10 cellular contexts compared by ENCODE assay signal in genomic region chr5:143003328-143003636, GRCh38.
DNase-seq lines count a peak whose midpoint lies in the region; ATAC-seq, FAIRE-seq and TF ChIP-seq lines count a peak whose summit lies in the region.
"Had no signal": no experiment of that assay in that cellular context is flagged by ENCODE, and none has a peak within 500 bp of the region (broad histone marks: within the 10 kb centered on the region; RNA-seq: fewer than 3 reads in every experiment).

No MANE protein-coding gene starts in this region.

- peaks cover 3% of the 10 kb centered on the region; the same call in 1 of the 2 replicates for H3K27me3 Mint-ChIP-seq in HFFc6 (ENCODE audit: insufficient read depth)
- H3K27me3 Mint-ChIP-seq in naive B cell = no peaks in the 10 kb centered on the region

- no peak for TF ChIP-seq POLR2A in A549 (IDR thresholded peaks at IDR 0.05; ENCODE audit: low read length)
- no peak for TF ChIP-seq POLR2A in breast epithelium (IDR thresholded peaks at IDR 0.05)

- POLR2A ChIA-PET in A549 (lab: Yijun Ruan, JAX) = interaction anchor here (0.6 to 1.5 kb wide), 2 partner anchors 401 to 1186 kb away, joined by 3 to 4 read pairs; no protein-coding TSS in a partner anchor

- peak overlapping the region; percentile 90 for H3K27ac Mint-ChIP-seq in HFFc6
- H3K27ac Mint-ChIP-seq in naive B cell = peak overlapping the region; percentile 33 to 95 (median 89)

- H3K4me3 Mint-ChIP-seq in HFFc6 (no peak overlapping the region), naive B cell (peak overlapping the region in 6 of 8 donors; percentile 2 to 57 (median 12))

- CTCF ChIA-PET in A549 (lab: Yijun Ruan, JAX) = interaction anchor here (0.6 to 4.6 kb wide), 29 partner anchors 8 to 1195 kb away, joined by 3 to 21 read pairs (median 4); partner anchors contain the start of gene NR3C1

- H3K4me1 ChIP-seq in A549 (peaks cover 22% of the 10 kb centered on the region), breast epithelium (peaks cover 0 to 7% of the 10 kb centered on the region in 2 donors)

- no peak for ATAC-seq in A549
- ATAC-seq in naive B cell (ENCODE audit: low read depth in 2 of 2) = no peak
- no peak for ATAC-seq in GM19351 (IDR thresholded peaks at IDR 0.05; ENCODE audit: unreplicated experiment)
- ATAC-seq in GM19452 (IDR thresholded peaks at IDR 0.05; ENCODE audit: unreplicated experiment) = no peak

- 96% methylated on average over 3 of the region's 3 CpGs for WGBS in A549 (ENCODE audit: missing lambda C conversion rate)

- H3K4me2 ChIP-seq in A549 = peak overlapping the region; percentile 57; the same call in 1 of the 3 replicates

- no peaks in the 10 kb centered on the region for H3K9me3 Mint-ChIP-seq in HFFc6
- no peaks in the 10 kb centered on the region for H3K9me3 Mint-ChIP-seq in naive B cell

- H3K27ac ChIP-seq in A549 = peak overlapping the region; percentile 52 to 62; a peak in 5 of 6 replicates
- peak overlapping the region; percentile 4 to 73 for H3K27ac ChIP-seq in breast epithelium

- TF ChIP-seq CTCF in A549 (IDR thresholded peaks at IDR 0.05) (no peak), HFFc6 (IDR thresholded peaks at IDR 0.05) (peak; percentile 45), breast epithelium (IDR thresholded peaks at IDR 0.05) (peak in 1 of 3 donors; percentile 6)

- peaks cover 38% of the 10 kb centered on the region for H3K4me1 Mint-ChIP-seq in HFFc6 (ENCODE audit: low read depth)
- peaks cover 55 to 78% (median 69%) of the 10 kb centered on the region in 3 donors for H3K4me1 Mint-ChIP-seq in naive B cell

- H3K4me3 ChIP-seq in A549 (no peak overlapping the region), breast epithelium (no peak overlapping the region)

- no peak for TF ChIP-seq EP300 in A549 (IDR thresholded peaks at IDR 0.05)

- TF ChIP-seq RAD21 in A549 (conservative IDR thresholded peaks at IDR 0.05 in 1 of 2, IDR thresholded peaks at IDR 0.05 in 1 of 2) = no peak; a peak in 1 of 5 replicates

- H3K27me3 ChIP-seq in breast epithelium = no peaks in the 10 kb centered on the region

- DNase-seq in A549 (ENCODE audit: low read depth in 1 of 2, low spot score in 1 of 2) (no peak), HFFc6 (no peak), breast epithelium (ENCODE audit: low spot score in 2 of 2) (no peak), naive B cell (no peak), iPS-NIHi11 (ENCODE audit: low spot score) (no peak), occipital lobe (lab: John Stamatoyannopoulos, UW) (no peak)
- DNase-seq: NCI-H510A had no signal

- intact Hi-C loops in breast epithelium (cut with DNase I; ENCODE audit: low total_unique reads) = no loop called here

- H3K36me3 Mint-ChIP-seq in HFFc6 (ENCODE audit: low read depth) (no peaks in the 10 kb centered on the region), naive B cell (no peaks in the 10 kb centered on the region)

- no peaks in the 10 kb centered on the region for H3K36me3 ChIP-seq in breast epithelium

- no peaks in the 10 kb centered on the region for H3K9me3 ChIP-seq in A549
- H3K9me3 ChIP-seq in breast epithelium = no peaks in the 10 kb centered on the region

- no peak for FAIRE-seq in A549 (lab: Jason Lieb, UNC)
- FAIRE-seq: D721Med had no signal

TF ChIP-seq in A549, 52 proteins besides CTCF, POLR2A, EP300 and RAD21:
- no peak for TF ChIP-seq PHF8 (IDR thresholded peaks at IDR 0.05; ENCODE audit: borderline replicate concordance, low read depth)
- TF ChIP-seq HMGXB4 (CRISPR knock-in tag; IDR thresholded peaks at IDR 0.05; ENCODE audit: borderline replicate concordance) = no peak
- no peak for TF ChIP-seq E2F6 (IDR thresholded peaks at IDR 0.05; ENCODE audit: borderline replicate concordance, low read depth)
- no peak for TF ChIP-seq KDM1A (IDR thresholded peaks at IDR 0.05; ENCODE audit: low read depth)
